Comparison of ENCODE assay signal across 1 cellular context in the genomic region with DNA sequence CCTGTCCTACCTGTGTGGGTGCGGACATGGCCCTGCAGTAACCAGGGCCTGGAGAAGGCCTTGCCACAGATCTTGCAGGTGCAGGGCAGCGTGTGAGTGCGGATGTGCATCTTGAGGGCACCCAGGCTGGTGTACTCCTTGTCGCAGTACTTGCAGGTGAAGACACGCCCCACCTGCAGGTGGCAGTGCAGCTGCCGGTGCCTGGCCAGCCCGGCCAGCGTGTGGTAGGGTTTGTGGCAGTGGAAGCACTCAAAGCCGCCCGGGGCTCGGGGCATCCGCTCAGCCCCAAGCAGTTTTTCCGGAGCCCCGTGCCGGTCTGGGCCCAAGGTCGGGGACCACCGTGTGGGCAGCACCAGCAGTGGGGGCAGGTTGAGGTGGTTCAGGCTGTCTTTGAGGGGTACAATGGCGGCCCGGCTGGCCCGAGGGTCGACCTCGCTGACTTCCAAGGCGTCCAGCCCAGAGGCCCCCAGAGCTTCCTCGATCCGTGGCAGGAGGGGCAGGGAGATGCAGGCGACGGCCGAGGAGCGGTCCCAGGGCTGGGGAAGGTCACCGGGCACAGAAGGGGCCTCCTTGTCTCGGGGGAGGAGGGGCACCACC.
TF ChIP-seq lines count a peak whose summit lies in the region.

No MANE protein-coding gene starts in this region.

TF ChIP-seq in HepG2, 621 proteins besides CTCF, POLR2A, EP300 and RAD21 (continued from another document and continues in another):
- TF ChIP-seq, protein P1, sequence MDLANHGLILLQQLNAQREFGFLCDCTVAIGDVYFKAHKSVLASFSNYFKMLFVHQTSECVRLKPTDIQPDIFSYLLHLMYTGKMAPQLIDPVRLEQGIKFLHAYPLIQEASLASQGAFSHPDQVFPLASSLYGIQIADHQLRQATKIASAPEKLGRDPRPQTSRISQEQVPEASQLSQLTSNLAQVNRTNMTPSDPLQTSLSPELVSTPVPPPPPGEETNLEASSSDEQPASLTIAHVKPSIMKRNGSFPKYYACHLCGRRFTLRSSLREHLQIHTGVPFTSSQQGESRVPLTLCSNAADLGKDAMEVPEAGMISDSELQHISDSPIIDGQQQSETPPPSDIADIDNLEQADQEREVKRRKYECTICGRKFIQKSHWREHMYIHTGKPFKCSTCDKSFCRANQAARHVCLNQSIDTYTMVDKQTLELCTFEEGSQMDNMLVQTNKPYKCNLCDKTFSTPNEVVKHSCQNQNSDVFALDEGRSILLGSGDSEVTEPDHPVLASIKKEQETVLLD (CRISPR knock-in tag; IDR thresholded peaks at IDR 0.05; ENCODE audit: low read depth), result no peak
- TF ChIP-seq ZFAT (CRISPR knock-in tag; conservative IDR thresholded peaks at IDR 0.05) (no peak), ZNF350 (CRISPR knock-in tag; IDR thresholded peaks at IDR 0.05; ENCODE audit: borderline replicate concordance, low read depth) (0 out of 2 replicates have a peak, but pooled peaks have one; percentile 28), ZNF891 (CRISPR knock-in tag; IDR thresholded peaks at IDR 0.05) (peak; percentile 24), SNAI1 (CRISPR knock-in tag; IDR thresholded peaks at IDR 0.05; ENCODE audit: borderline replicate concordance) (no peak), ZNF75D (CRISPR knock-in tag; IDR thresholded peaks at IDR 0.05; ENCODE audit: borderline replicate concordance) (no peak), SUZ12 (IDR thresholded peaks at IDR 0.05; ENCODE audit: low read depth, low read length) (no peak), SOX13 (IDR thresholded peaks at IDR 0.05) (no peak), SOX13 (CRISPR knock-in tag; conservative IDR thresholded peaks at IDR 0.05 in 1 of 2, IDR thresholded peaks at IDR 0.05 in 1 of 2) (peak in 1 of 2 experiments; percentile 5; a peak in 1 of 4 replicates), SOX6 (IDR thresholded peaks at IDR 0.05) (no peak), SOX6 (CRISPR knock-in tag; IDR thresholded peaks at IDR 0.05) (peak; percentile 47; the same call in 1 of the 2 replicates), ZNF660 (CRISPR knock-in tag; IDR thresholded peaks at IDR 0.05; ENCODE audit: borderline replicate concordance, low read depth) (no peak), YY1 (IDR thresholded peaks at IDR 0.05; ENCODE audit: insufficient read depth, insufficient replicate concordance, low read depth, low read length) (peak; percentile 44), ZBTB7A (CRISPR knock-in tag; IDR thresholded peaks at IDR 0.05) (no peak), MEF2D (CRISPR knock-in tag; IDR thresholded peaks at IDR 0.05) (no peak), ZSCAN25 (CRISPR knock-in tag; IDR thresholded peaks at IDR 0.05) (no peak), ZNF724P (CRISPR knock-in tag; IDR thresholded peaks at IDR 0.05; ENCODE audit: borderline replicate concordance) (0 out of 2 replicates have a peak, but pooled peaks have one; percentile 67), ZNF121 (CRISPR knock-in tag; IDR thresholded peaks at IDR 0.05) (no peak), NCOA1 (CRISPR knock-in tag; IDR thresholded peaks at IDR 0.05) (no peak), ZNF746 (CRISPR knock-in tag; IDR thresholded peaks at IDR 0.05) (no peak), ZNF446 (CRISPR knock-in tag; IDR thresholded peaks at IDR 0.05) (no peak), HOMEZ (CRISPR knock-in tag; IDR thresholded peaks at IDR 0.05; ENCODE audit: low read depth) (0 out of 2 replicates have a peak, but pooled peaks have one; percentile 34), TRIM24 (CRISPR knock-in tag; IDR thresholded peaks at IDR 0.05) (0 out of 2 replicates have a peak, but pooled peaks have one; percentile 55), PHF5A (CRISPR knock-in tag; IDR thresholded peaks at IDR 0.05; ENCODE audit: low read depth, unreplicated experiment) (no peak), ZSCAN9 (CRISPR knock-in tag; IDR thresholded peaks at IDR 0.05; ENCODE audit: borderline replicate concordance) (no peak), ZNF318 (CRISPR knock-in tag; IDR thresholded peaks at IDR 0.05) (no peak), ZNF337 (CRISPR knock-in tag; IDR thresholded peaks at IDR 0.05; ENCODE audit: borderline replicate concordance, low read depth) (no peak), ZNF652 (CRISPR knock-in tag; IDR thresholded peaks at IDR 0.05; ENCODE audit: borderline replicate concordance, low read depth) (no peak), ZC3H13 (CRISPR knock-in tag; IDR thresholded peaks at IDR 0.05) (peak; percentile 80), SMARCE1 (IDR thresholded peaks at IDR 0.05; ENCODE audit: borderline replicate concordance) (no peak), NFRKB (IDR thresholded peaks at IDR 0.05) (no peak), SRSF4 (IDR thresholded peaks at IDR 0.05; ENCODE audit: low read depth, low read length, poor library complexity, severe bottlenecking) (no peak), ZNF136 (CRISPR knock-in tag; IDR thresholded peaks at IDR 0.05; ENCODE audit: low read depth) (no peak), ARNT2 (CRISPR knock-in tag; IDR thresholded peaks at IDR 0.05; ENCODE audit: low read depth) (no peak), ZNF777 (CRISPR knock-in tag; IDR thresholded peaks at IDR 0.05) (no peak), SETDB1 (CRISPR knock-in tag; IDR thresholded peaks at IDR 0.05; ENCODE audit: borderline replicate concordance) (no peak)
- TF ChIP-seq, protein P2, sequence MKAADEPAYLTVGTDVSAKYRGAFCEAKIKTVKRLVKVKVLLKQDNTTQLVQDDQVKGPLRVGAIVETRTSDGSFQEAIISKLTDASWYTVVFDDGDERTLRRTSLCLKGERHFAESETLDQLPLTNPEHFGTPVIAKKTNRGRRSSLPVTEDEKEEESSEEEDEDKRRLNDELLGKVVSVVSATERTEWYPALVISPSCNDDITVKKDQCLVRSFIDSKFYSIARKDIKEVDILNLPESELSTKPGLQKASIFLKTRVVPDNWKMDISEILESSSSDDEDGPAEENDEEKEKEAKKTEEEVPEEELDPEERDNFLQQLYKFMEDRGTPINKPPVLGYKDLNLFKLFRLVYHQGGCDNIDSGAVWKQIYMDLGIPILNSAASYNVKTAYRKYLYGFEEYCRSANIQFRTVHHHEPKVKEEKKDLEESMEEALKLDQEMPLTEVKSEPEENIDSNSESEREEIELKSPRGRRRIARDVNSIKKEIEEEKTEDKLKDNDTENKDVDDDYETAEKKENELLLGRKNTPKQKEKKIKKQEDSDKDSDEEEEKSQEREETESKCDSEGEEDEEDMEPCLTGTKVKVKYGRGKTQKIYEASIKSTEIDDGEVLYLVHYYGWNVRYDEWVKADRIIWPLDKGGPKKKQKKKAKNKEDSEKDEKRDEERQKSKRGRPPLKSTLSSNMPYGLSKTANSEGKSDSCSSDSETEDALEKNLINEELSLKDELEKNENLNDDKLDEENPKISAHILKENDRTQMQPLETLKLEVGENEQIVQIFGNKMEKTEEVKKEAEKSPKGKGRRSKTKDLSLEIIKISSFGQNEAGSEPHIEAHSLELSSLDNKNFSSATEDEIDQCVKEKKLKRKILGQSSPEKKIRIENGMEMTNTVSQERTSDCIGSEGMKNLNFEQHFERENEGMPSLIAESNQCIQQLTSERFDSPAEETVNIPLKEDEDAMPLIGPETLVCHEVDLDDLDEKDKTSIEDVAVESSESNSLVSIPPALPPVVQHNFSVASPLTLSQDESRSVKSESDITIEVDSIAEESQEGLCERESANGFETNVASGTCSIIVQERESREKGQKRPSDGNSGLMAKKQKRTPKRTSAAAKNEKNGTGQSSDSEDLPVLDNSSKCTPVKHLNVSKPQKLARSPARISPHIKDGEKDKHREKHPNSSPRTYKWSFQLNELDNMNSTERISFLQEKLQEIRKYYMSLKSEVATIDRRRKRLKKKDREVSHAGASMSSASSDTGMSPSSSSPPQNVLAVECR (CRISPR knock-in tag; IDR thresholded peaks at IDR 0.05; ENCODE audit: borderline replicate concordance), result no peak
- TF ChIP-seq, protein P3, sequence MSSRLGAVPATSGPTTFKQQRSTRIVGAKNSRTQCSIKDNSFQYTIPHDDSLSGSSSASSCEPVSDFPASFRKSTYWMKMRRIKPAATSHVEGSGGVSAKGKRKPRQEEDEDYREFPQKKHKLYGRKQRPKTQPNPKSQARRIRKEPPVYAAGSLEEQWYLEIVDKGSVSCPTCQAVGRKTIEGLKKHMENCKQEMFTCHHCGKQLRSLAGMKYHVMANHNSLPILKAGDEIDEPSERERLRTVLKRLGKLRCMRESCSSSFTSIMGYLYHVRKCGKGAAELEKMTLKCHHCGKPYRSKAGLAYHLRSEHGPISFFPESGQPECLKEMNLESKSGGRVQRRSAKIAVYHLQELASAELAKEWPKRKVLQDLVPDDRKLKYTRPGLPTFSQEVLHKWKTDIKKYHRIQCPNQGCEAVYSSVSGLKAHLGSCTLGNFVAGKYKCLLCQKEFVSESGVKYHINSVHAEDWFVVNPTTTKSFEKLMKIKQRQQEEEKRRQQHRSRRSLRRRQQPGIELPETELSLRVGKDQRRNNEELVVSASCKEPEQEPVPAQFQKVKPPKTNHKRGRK (CRISPR knock-in tag; IDR thresholded peaks at IDR 0.05), result no peak
- TF ChIP-seq, protein P4, sequence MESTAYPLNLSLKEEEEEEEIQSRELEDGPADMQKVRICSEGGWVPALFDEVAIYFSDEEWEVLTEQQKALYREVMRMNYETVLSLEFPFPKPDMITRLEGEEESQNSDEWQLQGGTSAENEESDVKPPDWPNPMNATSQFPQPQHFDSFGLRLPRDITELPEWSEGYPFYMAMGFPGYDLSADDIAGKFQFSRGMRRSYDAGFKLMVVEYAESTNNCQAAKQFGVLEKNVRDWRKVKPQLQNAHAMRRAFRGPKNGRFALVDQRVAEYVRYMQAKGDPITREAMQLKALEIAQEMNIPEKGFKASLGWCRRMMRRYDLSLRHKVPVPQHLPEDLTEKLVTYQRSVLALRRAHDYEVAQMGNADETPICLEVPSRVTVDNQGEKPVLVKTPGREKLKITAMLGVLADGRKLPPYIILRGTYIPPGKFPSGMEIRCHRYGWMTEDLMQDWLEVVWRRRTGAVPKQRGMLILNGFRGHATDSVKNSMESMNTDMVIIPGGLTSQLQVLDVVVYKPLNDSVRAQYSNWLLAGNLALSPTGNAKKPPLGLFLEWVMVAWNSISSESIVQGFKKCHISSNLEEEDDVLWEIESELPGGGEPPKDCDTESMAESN (CRISPR knock-in tag; conservative IDR thresholded peaks at IDR 0.05), result 0 out of 2 replicates have a peak, but pooled peaks have one; percentile 18
